Comparison of ENCODE assay signal across 1 cellular context in genomic region chr11:115581871-115582639, GRCh38.
TF ChIP-seq lines count a peak whose summit lies in the region.

No MANE protein-coding gene starts in this region.

TF ChIP-seq in HepG2, 621 proteins besides CTCF, POLR2A, EP300 and RAD21 (continued from another document):
- TF ChIP-seq ZNF331 (CRISPR knock-in tag; IDR thresholded peaks at IDR 0.05) (no peak), ZNF737 (CRISPR knock-in tag; IDR thresholded peaks at IDR 0.05; ENCODE audit: borderline replicate concordance) (no peak), ZNF18 (CRISPR knock-in tag; IDR thresholded peaks at IDR 0.05; ENCODE audit: insufficient replicate concordance) (no peak), RERE (CRISPR knock-in tag; IDR thresholded peaks at IDR 0.05; ENCODE audit: low read depth) (no peak), NCOA1 (CRISPR knock-in tag; IDR thresholded peaks at IDR 0.05) (no peak), SKIL (CRISPR knock-in tag; IDR thresholded peaks at IDR 0.05; ENCODE audit: borderline replicate concordance) (no peak), NFE2L2 (IDR thresholded peaks at IDR 0.05; ENCODE audit: low read length) (no peak), ZNF441 (CRISPR knock-in tag; IDR thresholded peaks at IDR 0.05; ENCODE audit: borderline replicate concordance) (peak; percentile 91), ZNF615 (CRISPR knock-in tag; IDR thresholded peaks at IDR 0.05; ENCODE audit: borderline replicate concordance) (no peak), SRSF4 (IDR thresholded peaks at IDR 0.05; ENCODE audit: low read depth, low read length, poor library complexity, severe bottlenecking) (no peak), TEAD2 (CRISPR knock-in tag; IDR thresholded peaks at IDR 0.05) (no peak), KLF12 (CRISPR knock-in tag; IDR thresholded peaks at IDR 0.05; ENCODE audit: borderline replicate concordance) (0 out of 2 replicates have a peak, but pooled peaks have one; percentile 30), MAFG (CRISPR knock-in tag; IDR thresholded peaks at IDR 0.05) (no peak), HNRNPLL (IDR thresholded peaks at IDR 0.05; ENCODE audit: low read depth, low read length, poor library complexity, severe bottlenecking) (no peak), STAG1 (CRISPR knock-in tag; IDR thresholded peaks at IDR 0.05) (0 out of 2 replicates have a peak, but pooled peaks have one; percentile 3)
